2 cellular contexts compared by ENCODE assay signal in the genomic region with DNA sequence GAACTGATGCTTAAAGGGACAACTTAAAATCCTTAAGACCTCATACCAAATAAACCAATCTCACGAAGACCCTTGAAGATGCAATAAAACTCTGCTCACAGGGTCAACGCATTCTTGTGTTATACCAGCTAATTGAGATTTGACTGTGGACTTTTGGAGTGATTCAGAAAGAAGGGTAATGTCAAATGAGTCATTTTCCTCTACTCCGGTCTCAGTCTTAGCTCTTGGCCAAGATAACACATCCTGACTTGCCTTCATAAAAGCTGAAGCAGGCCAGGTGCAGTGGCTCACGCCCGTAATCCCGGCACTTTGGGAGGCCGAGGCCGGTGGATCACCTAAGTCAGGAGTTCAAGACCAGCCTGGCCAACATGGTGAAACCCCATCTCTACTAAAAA.
A peak's percentile ranks its signal among the peaks of the same experiment; 100 is the strongest.
TF ChIP-seq lines count a peak whose summit lies in the region.

No MANE protein-coding gene starts in this region.

TF ChIP-seq in SK-N-SH, 30 proteins besides CTCF, POLR2A, EP300 and RAD21 (continued from another document):
- peak; percentile 64 for TF ChIP-seq TCF12 (IDR thresholded peaks at IDR 0.05)
- no peak for TF ChIP-seq MEF2A (IDR thresholded peaks at IDR 0.05; ENCODE audit: borderline replicate concordance, low read depth)
- TF ChIP-seq SMC3 (IDR thresholded peaks at IDR 0.05; ENCODE audit: low read depth, low read length), result no peak
- TF ChIP-seq, protein P1, sequence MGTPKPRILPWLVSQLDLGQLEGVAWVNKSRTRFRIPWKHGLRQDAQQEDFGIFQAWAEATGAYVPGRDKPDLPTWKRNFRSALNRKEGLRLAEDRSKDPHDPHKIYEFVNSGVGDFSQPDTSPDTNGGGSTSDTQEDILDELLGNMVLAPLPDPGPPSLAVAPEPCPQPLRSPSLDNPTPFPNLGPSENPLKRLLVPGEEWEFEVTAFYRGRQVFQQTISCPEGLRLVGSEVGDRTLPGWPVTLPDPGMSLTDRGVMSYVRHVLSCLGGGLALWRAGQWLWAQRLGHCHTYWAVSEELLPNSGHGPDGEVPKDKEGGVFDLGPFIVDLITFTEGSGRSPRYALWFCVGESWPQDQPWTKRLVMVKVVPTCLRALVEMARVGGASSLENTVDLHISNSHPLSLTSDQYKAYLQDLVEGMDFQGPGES (IDR thresholded peaks at IDR 0.05; ENCODE audit: low read depth, low read length), result no peak
- TF ChIP-seq SIN3A (IDR thresholded peaks at IDR 0.05; ENCODE audit: borderline replicate concordance, low read depth, low read length), result no peak
- TF ChIP-seq EZH2phosphoT487 (IDR thresholded peaks at IDR 0.05; ENCODE audit: borderline replicate concordance, low read depth), result no peak
- peak; percentile 45; the same call in 1 of the 2 replicates for TF ChIP-seq NFIC (IDR thresholded peaks at IDR 0.05; ENCODE audit: borderline replicate concordance)
- TF ChIP-seq YY1 (IDR thresholded peaks at IDR 0.05; ENCODE audit: low read depth), result no peak
- TF ChIP-seq RFX5 (IDR thresholded peaks at IDR 0.05; ENCODE audit: low read length), result no peak
- TF ChIP-seq, protein P2, sequence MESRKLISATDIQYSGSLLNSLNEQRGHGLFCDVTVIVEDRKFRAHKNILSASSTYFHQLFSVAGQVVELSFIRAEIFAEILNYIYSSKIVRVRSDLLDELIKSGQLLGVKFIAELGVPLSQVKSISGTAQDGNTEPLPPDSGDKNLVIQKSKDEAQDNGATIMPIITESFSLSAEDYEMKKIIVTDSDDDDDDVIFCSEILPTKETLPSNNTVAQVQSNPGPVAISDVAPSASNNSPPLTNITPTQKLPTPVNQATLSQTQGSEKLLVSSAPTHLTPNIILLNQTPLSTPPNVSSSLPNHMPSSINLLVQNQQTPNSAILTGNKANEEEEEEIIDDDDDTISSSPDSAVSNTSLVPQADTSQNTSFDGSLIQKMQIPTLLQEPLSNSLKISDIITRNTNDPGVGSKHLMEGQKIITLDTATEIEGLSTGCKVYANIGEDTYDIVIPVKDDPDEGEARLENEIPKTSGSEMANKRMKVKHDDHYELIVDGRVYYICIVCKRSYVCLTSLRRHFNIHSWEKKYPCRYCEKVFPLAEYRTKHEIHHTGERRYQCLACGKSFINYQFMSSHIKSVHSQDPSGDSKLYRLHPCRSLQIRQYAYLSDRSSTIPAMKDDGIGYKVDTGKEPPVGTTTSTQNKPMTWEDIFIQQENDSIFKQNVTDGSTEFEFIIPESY (IDR thresholded peaks at IDR 0.05; ENCODE audit: borderline replicate concordance, low read depth), result no peak
- TF ChIP-seq FOSL2 (IDR thresholded peaks at IDR 0.05; ENCODE audit: borderline replicate concordance, low read depth), result peak; percentile 92
- TF ChIP-seq, protein P3, sequence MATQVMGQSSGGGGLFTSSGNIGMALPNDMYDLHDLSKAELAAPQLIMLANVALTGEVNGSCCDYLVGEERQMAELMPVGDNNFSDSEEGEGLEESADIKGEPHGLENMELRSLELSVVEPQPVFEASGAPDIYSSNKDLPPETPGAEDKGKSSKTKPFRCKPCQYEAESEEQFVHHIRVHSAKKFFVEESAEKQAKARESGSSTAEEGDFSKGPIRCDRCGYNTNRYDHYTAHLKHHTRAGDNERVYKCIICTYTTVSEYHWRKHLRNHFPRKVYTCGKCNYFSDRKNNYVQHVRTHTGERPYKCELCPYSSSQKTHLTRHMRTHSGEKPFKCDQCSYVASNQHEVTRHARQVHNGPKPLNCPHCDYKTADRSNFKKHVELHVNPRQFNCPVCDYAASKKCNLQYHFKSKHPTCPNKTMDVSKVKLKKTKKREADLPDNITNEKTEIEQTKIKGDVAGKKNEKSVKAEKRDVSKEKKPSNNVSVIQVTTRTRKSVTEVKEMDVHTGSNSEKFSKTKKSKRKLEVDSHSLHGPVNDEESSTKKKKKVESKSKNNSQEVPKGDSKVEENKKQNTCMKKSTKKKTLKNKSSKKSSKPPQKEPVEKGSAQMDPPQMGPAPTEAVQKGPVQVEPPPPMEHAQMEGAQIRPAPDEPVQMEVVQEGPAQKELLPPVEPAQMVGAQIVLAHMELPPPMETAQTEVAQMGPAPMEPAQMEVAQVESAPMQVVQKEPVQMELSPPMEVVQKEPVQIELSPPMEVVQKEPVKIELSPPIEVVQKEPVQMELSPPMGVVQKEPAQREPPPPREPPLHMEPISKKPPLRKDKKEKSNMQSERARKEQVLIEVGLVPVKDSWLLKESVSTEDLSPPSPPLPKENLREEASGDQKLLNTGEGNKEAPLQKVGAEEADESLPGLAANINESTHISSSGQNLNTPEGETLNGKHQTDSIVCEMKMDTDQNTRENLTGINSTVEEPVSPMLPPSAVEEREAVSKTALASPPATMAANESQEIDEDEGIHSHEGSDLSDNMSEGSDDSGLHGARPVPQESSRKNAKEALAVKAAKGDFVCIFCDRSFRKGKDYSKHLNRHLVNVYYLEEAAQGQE (IDR thresholded peaks at IDR 0.05; ENCODE audit: low read depth, low read length), result no peak
- TF ChIP-seq, protein P4, sequence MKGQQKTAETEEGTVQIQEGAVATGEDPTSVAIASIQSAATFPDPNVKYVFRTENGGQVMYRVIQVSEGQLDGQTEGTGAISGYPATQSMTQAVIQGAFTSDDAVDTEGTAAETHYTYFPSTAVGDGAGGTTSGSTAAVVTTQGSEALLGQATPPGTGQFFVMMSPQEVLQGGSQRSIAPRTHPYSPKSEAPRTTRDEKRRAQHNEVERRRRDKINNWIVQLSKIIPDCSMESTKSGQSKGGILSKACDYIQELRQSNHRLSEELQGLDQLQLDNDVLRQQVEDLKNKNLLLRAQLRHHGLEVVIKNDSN (IDR thresholded peaks at IDR 0.05; ENCODE audit: borderline replicate concordance, low read depth), result no peak
- TF ChIP-seq MXI1 (IDR thresholded peaks at IDR 0.05; ENCODE audit: low read depth, low read length), result no peak
- peak; percentile 71 for TF ChIP-seq JUND (IDR thresholded peaks at IDR 0.05)
- no peak for TF ChIP-seq POLR2AphosphoS5 (IDR thresholded peaks at IDR 0.05; ENCODE audit: low read depth, low read length)
- TF ChIP-seq RXRA (IDR thresholded peaks at IDR 0.05; ENCODE audit: borderline replicate concordance, low read depth), result no peak
- TF ChIP-seq FOXJ3 (CRISPR knock-in tag; IDR thresholded peaks at IDR 0.05), result no peak
- TF ChIP-seq RCOR1 (IDR thresholded peaks at IDR 0.05; ENCODE audit: low read length), result no peak
- peak; percentile 45; the same call in 1 of the 2 replicates for TF ChIP-seq TAF1 (IDR thresholded peaks at IDR 0.05; ENCODE audit: borderline replicate concordance, low read depth, low read length)
- TF ChIP-seq, protein P5, sequence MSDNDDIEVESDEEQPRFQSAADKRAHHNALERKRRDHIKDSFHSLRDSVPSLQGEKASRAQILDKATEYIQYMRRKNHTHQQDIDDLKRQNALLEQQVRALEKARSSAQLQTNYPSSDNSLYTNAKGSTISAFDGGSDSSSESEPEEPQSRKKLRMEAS (IDR thresholded peaks at IDR 0.05; ENCODE audit: low read depth), result peak; percentile 30; the same call in 1 of the 2 replicates
- no peak for TF ChIP-seq GATA2 (CRISPR knock-in tag; IDR thresholded peaks at IDR 0.05)
- TF ChIP-seq CHD2 (IDR thresholded peaks at IDR 0.05; ENCODE audit: low read length, partially characterized antibody), result no peak

TF ChIP-seq in SK-N-SH treated with all-trans-retinoic acid at 6 μM for 48 hours, 23 proteins besides CTCF, POLR2A, EP300 and RAD21 (continued from another document):
- TF ChIP-seq, protein P6, sequence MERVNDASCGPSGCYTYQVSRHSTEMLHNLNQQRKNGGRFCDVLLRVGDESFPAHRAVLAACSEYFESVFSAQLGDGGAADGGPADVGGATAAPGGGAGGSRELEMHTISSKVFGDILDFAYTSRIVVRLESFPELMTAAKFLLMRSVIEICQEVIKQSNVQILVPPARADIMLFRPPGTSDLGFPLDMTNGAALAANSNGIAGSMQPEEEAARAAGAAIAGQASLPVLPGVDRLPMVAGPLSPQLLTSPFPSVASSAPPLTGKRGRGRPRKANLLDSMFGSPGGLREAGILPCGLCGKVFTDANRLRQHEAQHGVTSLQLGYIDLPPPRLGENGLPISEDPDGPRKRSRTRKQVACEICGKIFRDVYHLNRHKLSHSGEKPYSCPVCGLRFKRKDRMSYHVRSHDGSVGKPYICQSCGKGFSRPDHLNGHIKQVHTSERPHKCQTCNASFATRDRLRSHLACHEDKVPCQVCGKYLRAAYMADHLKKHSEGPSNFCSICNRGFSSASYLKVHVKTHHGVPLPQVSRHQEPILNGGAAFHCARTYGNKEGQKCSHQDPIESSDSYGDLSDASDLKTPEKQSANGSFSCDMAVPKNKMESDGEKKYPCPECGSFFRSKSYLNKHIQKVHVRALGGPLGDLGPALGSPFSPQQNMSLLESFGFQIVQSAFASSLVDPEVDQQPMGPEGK (CRISPR knock-in tag; IDR thresholded peaks at IDR 0.05; ENCODE audit: borderline replicate concordance), result no peak
- TF ChIP-seq ZFP3 (CRISPR knock-in tag; IDR thresholded peaks at IDR 0.05), result no peak
- no peak for TF ChIP-seq ZNF70 (CRISPR knock-in tag; IDR thresholded peaks at IDR 0.05)
TF ChIP-seq in SK-N-SH treated with all-trans-retinoic acid at 6 μM for 48 hours: peak in this region for 0.
